In genomic region chr3:131972550-131972949, GRCh38 we compare ENCODE assay signal across 17 cellular contexts.
DNase-seq lines count a peak whose midpoint lies in the region; ATAC-seq and TF ChIP-seq lines count a peak whose summit lies in the region.
"Had no signal": no experiment of that assay in that cellular context is flagged by ENCODE, and none has a peak within 500 bp of the region (broad histone marks: within the 10 kb centered on the region; RNA-seq: fewer than 3 reads in every experiment).

No MANE protein-coding gene starts in this region.

- TF ChIP-seq RAD21 in SK-N-SH (IDR thresholded peaks at IDR 0.05; ENCODE audit: low read length), result no peak

- ATAC-seq in SK-N-SH treated with all-trans-retinoic acid at 6 μM for 48 hours, result no peak
- ATAC-seq in thoracic aorta (ENCODE audit: insufficient number of reproducible peaks, low FRiP score, low read depth), result no peak
- no peak for ATAC-seq in HG02973 (IDR thresholded peaks at IDR 0.05; ENCODE audit: unreplicated experiment)
- no peak for ATAC-seq in GM18519 (IDR thresholded peaks at IDR 0.05; ENCODE audit: low FRiP score, unreplicated experiment)
- ATAC-seq: HCT116 had no signal

- H3K9ac ChIP-seq in SK-N-SH, result no peak overlapping the region

- TF ChIP-seq EP300 in SK-N-SH (IDR thresholded peaks at IDR 0.05; ENCODE audit: borderline replicate concordance in 1 of 2, low read depth in 1 of 2, low read length in 1 of 2), result no peak

- H3K27ac ChIP-seq in SK-N-SH (ENCODE audit: low read depth in 2 of 2, low read length in 1 of 2) (no peak overlapping the region), thoracic aorta (peak overlapping the region; percentile 66 to 73)
- H3K27ac ChIP-seq: Peyer's patch had no signal

- no peaks in the 10 kb centered on the region for H3F3A ChIP-seq in SK-N-SH (replicated peaks; ENCODE audit: insufficient read depth)

- no peaks in the 10 kb centered on the region for H3K36me3 ChIP-seq in SK-N-SH (replicated peaks in 1 of 2; ENCODE audit: control insufficient read depth in 1 of 2, insufficient read depth in 2 of 2, low read length in 1 of 2)
- H3K36me3 ChIP-seq in thoracic aorta, result no peaks in the 10 kb centered on the region
- no peaks in the 10 kb centered on the region for H3K36me3 ChIP-seq in BE2C
- H3K36me3 ChIP-seq: Peyer's patch had no signal

- DNase-seq in SK-N-SH, result peak; percentile 17
- peak; percentile 14 for DNase-seq in RPMI7951 (ENCODE audit: low read depth)
- peak; percentile 24 for DNase-seq in myocyte (ENCODE audit: low read depth)
- no peak for DNase-seq in thoracic aorta (ENCODE audit: low spot score)
- DNase-seq in BE2C, result no peak
- DNase-seq: CD4-positive, CD25-positive, alpha-beta regulatory T cell; COR-L47; NCI-H1105; NCI-H2081 treated with DMSO at 0.1 percent for 48 hours; NCI-H748 treated with DMSO at 0.1 percent for 48 hours; NK-92 treated with Interleukin-12 subunit alpha and Interleukin-12 subunit beta, amount 100 ng/mL, for 24 hours; Peyer's patch; Right ventricle myocardium superior had no signal

- TF ChIP-seq CTCF in SK-N-SH (IDR thresholded peaks at IDR 0.05) (no peak), thoracic aorta (IDR thresholded peaks at IDR 0.05) (no peak), BE2C (IDR thresholded peaks at IDR 0.05; ENCODE audit: low read depth, low read length) (no peak)

- no peak overlapping the region for H3K4me2 ChIP-seq in SK-N-SH

- CTCF ChIA-PET in SK-N-SH (lab: Yijun Ruan, JAX), result interaction anchor here (0.9 to 1.2 kb wide), 3 partner anchors 14 to 178 kb away, joined by 3 to 4 read pairs (median 3); partner anchors contain the start of gene CPNE4

- 49% methylated on average over 4 of the region's 4 CpGs for WGBS in SK-N-SH (ENCODE audit: low lambda C conversion rate)

- no peaks in the 10 kb centered on the region for H3K9me2 ChIP-seq in SK-N-SH

- H3K4me1 ChIP-seq in SK-N-SH (ENCODE audit: control insufficient read depth in 1 of 2, insufficient read depth in 2 of 2, low read depth in 1 of 2, low read length in 1 of 2) (no peaks in the 10 kb centered on the region; a peak in 2 of 4 replicates), thoracic aorta (ENCODE audit: control insufficient read depth in 1 of 2, low read depth in 2 of 2) (peaks cover 24 to 42% of the 10 kb centered on the region in 2 donors), BE2C (peaks cover 11% of the 10 kb centered on the region)
- H3K4me1 ChIP-seq: Peyer's patch had no signal

- H3K9me3 ChIP-seq in SK-N-SH (no peaks in the 10 kb centered on the region), thoracic aorta (no peaks in the 10 kb centered on the region), BE2C (no peaks in the 10 kb centered on the region)
- H3K9me3 ChIP-seq: Peyer's patch had no signal

- no peaks in the 10 kb centered on the region for H3K79me2 ChIP-seq in SK-N-SH (ENCODE audit: insufficient read depth)

- no peaks in the 10 kb centered on the region for H3K27me3 ChIP-seq in SK-N-SH (ENCODE audit: insufficient read depth)
- H3K27me3 ChIP-seq in thoracic aorta (replicated peaks; ENCODE audit: insufficient read depth), result no peaks in the 10 kb centered on the region
- no peaks in the 10 kb centered on the region for H3K27me3 ChIP-seq in BE2C
- H3K27me3 ChIP-seq: Peyer's patch had no signal

- no peak overlapping the region for H2AFZ ChIP-seq in SK-N-SH (ENCODE audit: low read depth)

- H3K4me3 ChIP-seq in SK-N-SH (ENCODE audit: low read depth in 2 of 2, low read length in 1 of 2) (no peak overlapping the region), thoracic aorta (no peak overlapping the region), BE2C (ENCODE audit: low read depth, low read length) (no peak overlapping the region)
- H3K4me3 ChIP-seq: Peyer's patch had no signal

- POLR2A ChIA-PET in SK-N-SH (lab: Yijun Ruan, JAX), result no interaction called here

- no peaks in the 10 kb centered on the region for H4K20me1 ChIP-seq in SK-N-SH (ENCODE audit: insufficient read depth)

TF ChIP-seq in SK-N-SH, 30 proteins besides CTCF, POLR2A, EP300 and RAD21 (continues in another document):
- TF ChIP-seq NFIC (IDR thresholded peaks at IDR 0.05; ENCODE audit: borderline replicate concordance) (no peak), PBX3 (IDR thresholded peaks at IDR 0.05) (no peak), GABPA (IDR thresholded peaks at IDR 0.05; ENCODE audit: low read depth) (no peak), IRF3 (IDR thresholded peaks at IDR 0.05; ENCODE audit: low read depth, low read length) (no peak), FOSL2 (IDR thresholded peaks at IDR 0.05; ENCODE audit: borderline replicate concordance, low read depth) (no peak), ELF1 (IDR thresholded peaks at IDR 0.05) (no peak), TEAD4 (IDR thresholded peaks at IDR 0.05; ENCODE audit: borderline replicate concordance, insufficient read depth) (no peak), SMC3 (IDR thresholded peaks at IDR 0.05; ENCODE audit: low read depth, low read length) (no peak), USF1 (IDR thresholded peaks at IDR 0.05; ENCODE audit: borderline replicate concordance, low read depth) (no peak), RCOR1 (IDR thresholded peaks at IDR 0.05; ENCODE audit: low read length) (no peak)

TF ChIP-seq in SK-N-SH treated with all-trans-retinoic acid at 6 μM for 48 hours, 23 proteins besides CTCF, POLR2A, EP300 and RAD21 (continues in another document):
- no peak for TF ChIP-seq ZC3H10 (CRISPR knock-in tag; IDR thresholded peaks at IDR 0.05)
- TF ChIP-seq TCF4 (CRISPR knock-in tag; IDR thresholded peaks at IDR 0.05; ENCODE audit: borderline replicate concordance), result no peak
- no peak for TF ChIP-seq OSR1 (CRISPR knock-in tag; IDR thresholded peaks at IDR 0.05)
- no peak for TF ChIP-seq ZFP30 (CRISPR knock-in tag; IDR thresholded peaks at IDR 0.05)
- TF ChIP-seq ESRRG (CRISPR knock-in tag; IDR thresholded peaks at IDR 0.05), result no peak
- no peak for TF ChIP-seq GLIS3 (CRISPR knock-in tag; IDR thresholded peaks at IDR 0.05)
- TF ChIP-seq ZNF565 (CRISPR knock-in tag; conservative IDR thresholded peaks at IDR 0.05; ENCODE audit: low read depth), result no peak
- TF ChIP-seq ISL1 (CRISPR knock-in tag; IDR thresholded peaks at IDR 0.05), result no peak
- no peak for TF ChIP-seq CSRNP3 (CRISPR knock-in tag; IDR thresholded peaks at IDR 0.05)
- no peak for TF ChIP-seq ZNF70 (CRISPR knock-in tag; IDR thresholded peaks at IDR 0.05)
- no peak for TF ChIP-seq PATZ1 (CRISPR knock-in tag; IDR thresholded peaks at IDR 0.05; ENCODE audit: borderline replicate concordance)
- no peak for TF ChIP-seq ZFP3 (CRISPR knock-in tag; IDR thresholded peaks at IDR 0.05)
- TF ChIP-seq BACH2 (CRISPR knock-in tag; IDR thresholded peaks at IDR 0.05; ENCODE audit: borderline replicate concordance), result no peak
- no peak for TF ChIP-seq CREB5 (CRISPR knock-in tag; IDR thresholded peaks at IDR 0.05; ENCODE audit: low read depth)

Comparison
In these comparisons a context has a peak if more than half of its experiments do, and no peak if none do; other contexts are left out.
1. DNase-seq: peak in SK-N-SH (single experiment), RPMI7951 (single experiment) and myocyte (single experiment); none in thoracic aorta (single experiment) and BE2C (single experiment).
2. H3K27ac ChIP-seq: peak in thoracic aorta (2 of 2); none in SK-N-SH (0 of 2).